23 cellular contexts compared by ENCODE assay signal in genomic region chrX:17846045-17846444, GRCh38.
"Had no signal": no experiment of that assay in that cellular context is flagged by ENCODE, and none has a peak within 500 bp of the region (broad histone marks: within the 10 kb centered on the region; RNA-seq: fewer than 3 reads in every experiment).

No MANE protein-coding gene starts in this region.

- H3K27me3 ChIP-seq: ascending aorta, esophagus muscularis mucosa, testis, upper lobe of left lung had no signal

- H3K27ac ChIP-seq: ascending aorta, esophagus muscularis mucosa, prostate gland, skin epidermis, testis had no signal

- H3K36me3 ChIP-seq: ascending aorta, esophagus muscularis mucosa, prostate gland, stomach, upper lobe of left lung had no signal

- H3K4me3 Mint-ChIP-seq: activated CD4-positive, alpha-beta T cell treated with anti-CD3 and anti-CD28 coated beads, Interleukin-2, amount 10 ng/mL, durations not matched to agents 7 days and 5 days; memory B cell; naive B cell; neural crest cell had no signal

- H3K4me3 ChIP-seq: ascending aorta, esophagus muscularis mucosa, mucosa of descending colon, prostate gland, skin epidermis, stomach, testis, upper lobe of left lung had no signal

- H3K4me1 ChIP-seq: ascending aorta, prostate gland, testis had no signal

- H3K27me3 Mint-ChIP-seq: activated CD4-positive, alpha-beta T cell treated with anti-CD3 and anti-CD28 coated beads, Interleukin-2, amount 10 ng/mL, durations not matched to agents 7 days and 5 days had no signal

- DNase-seq: activated CD4-positive, alpha-beta T cell treated with anti-CD3 and anti-CD28 coated beads, Interleukin-2, amount 10 ng/mL, durations not matched to agents 7 days and 5 days; activated CD8-positive, alpha-beta memory T cell treated with anti-CD3 and anti-CD28 coated beads, Interleukin-2, amount 50 U/mL, for 48 hours; activated effector memory CD4-positive, alpha-beta T cell treated with anti-CD3 and anti-CD28 coated beads, Interleukin-2, amount 50 U/mL, for 16 hours; activated naive CD4-positive, alpha-beta T cell treated with anti-CD3 and anti-CD28 coated beads, Interleukin-2, amount 50 U/mL, for 16 hours; activated T-cell treated with anti-CD3 and anti-CD28 coated beads, Interleukin-2, amount 50 U/mL, for 48 hours; effector CD4-positive, alpha-beta T cell; hippocampal formation; islet precursor cell; mucosa of descending colon; naive B cell; right cardiac atrium; stimulated activated CD4-positive, alpha-beta T cell treated with anti-CD3 and anti-CD28 coated beads, Interleukin-2, amount 100 ng/mL, for 48 hours; stomach; T-helper 1 cell; testis had no signal

- H3K9me3 Mint-ChIP-seq: activated CD4-positive, alpha-beta T cell treated with anti-CD3 and anti-CD28 coated beads, Interleukin-2, amount 10 ng/mL, durations not matched to agents 7 days and 5 days; memory B cell; neural crest cell had no signal

- H3K4me1 Mint-ChIP-seq: activated CD4-positive, alpha-beta T cell treated with anti-CD3 and anti-CD28 coated beads, Interleukin-2, amount 10 ng/mL, durations not matched to agents 7 days and 5 days; memory B cell; naive B cell; neural crest cell had no signal

- H3K36me3 Mint-ChIP-seq: memory B cell, naive B cell had no signal

- H3K27ac Mint-ChIP-seq: activated CD4-positive, alpha-beta T cell treated with anti-CD3 and anti-CD28 coated beads, Interleukin-2, amount 10 ng/mL, durations not matched to agents 7 days and 5 days; memory B cell; naive B cell had no signal

- H3K9me3 ChIP-seq: ascending aorta, esophagus muscularis mucosa, mucosa of descending colon, prostate gland, stomach, testis, upper lobe of left lung had no signal

- ATAC-seq: left lobe of liver, mucosa of descending colon, right cardiac atrium had no signal
